In genomic region chr3:71290301-71290700, GRCh38 we compare ENCODE assay signal across 18 cellular contexts.
"Had no signal": no experiment of that assay in that cellular context is flagged by ENCODE, and none has a peak within 500 bp of the region (broad histone marks: within the 10 kb centered on the region; RNA-seq: fewer than 3 reads in every experiment).

No MANE protein-coding gene starts in this region.

- H3K27me3 ChIP-seq: breast epithelium, esophagus muscularis mucosa, sigmoid colon, tibial artery had no signal

- H3K9me3 Mint-ChIP-seq: activated CD4-positive, alpha-beta T cell treated with anti-CD3 and anti-CD28 coated beads, Interleukin-2, amount 10 ng/mL, durations not matched to agents 24 days and 14 days; activated naive CD4-positive, alpha-beta T cell treated with anti-CD3 and anti-CD28 coated beads for 36 hours had no signal

- H3K4me3 ChIP-seq: breast epithelium, coronary artery, esophagus muscularis mucosa, sigmoid colon, SK-N-MC, smooth muscle cell, tibial artery had no signal

- H3K36me3 ChIP-seq: breast epithelium, esophagus muscularis mucosa, sigmoid colon, tibial artery had no signal

- ATAC-seq: activated CD4-positive, CD25-positive, alpha-beta regulatory T cell treated with anti-CD3 and anti-CD28 coated beads, Interleukin-2, amount 50 U/mL, for 24 hours; stimulated activated naive CD8-positive, alpha-beta T cell treated with anti-CD3 and anti-CD28 coated beads, Interleukin-15, Interleukin-2, amounts not matched to agents 100 U/mL and 50 U/mL, for 24 hours had no signal

- DNase-seq: activated CD4-positive, alpha-beta T cell treated with anti-CD3 and anti-CD28 coated beads, Interleukin-2, amount 10 ng/mL, durations not matched to agents 24 days and 14 days; activated naive CD4-positive, alpha-beta T cell treated with anti-CD3 and anti-CD28 coated beads for 36 hours; activated T-cell treated with anti-CD3 and anti-CD28 coated beads, Interleukin-2, amount 50 U/mL, for 1 hour; glutamatergic neuron; hippocampal formation; mesenchymal stem cell; retina; sigmoid colon; stimulated activated CD4-positive, alpha-beta T cell treated with anti-CD3 and anti-CD28 coated beads, Interleukin-15, amount 100 ng/mL, for 24 hours; stimulated activated CD4-positive, alpha-beta T cell treated with anti-CD3 and anti-CD28 coated beads, Interleukin-2, amount 100 ng/mL, for 48 hours; stimulated activated naive CD8-positive, alpha-beta T cell treated with anti-CD3 and anti-CD28 coated beads, Interleukin-15, Interleukin-2, amounts not matched to agents 100 U/mL and 50 U/mL, for 24 hours; tibial artery had no signal

- H3K27ac Mint-ChIP-seq: activated CD4-positive, alpha-beta T cell treated with anti-CD3 and anti-CD28 coated beads, Interleukin-2, amount 10 ng/mL, durations not matched to agents 24 days and 14 days; activated naive CD4-positive, alpha-beta T cell treated with anti-CD3 and anti-CD28 coated beads for 36 hours had no signal

- H3K4me3 Mint-ChIP-seq: activated CD4-positive, alpha-beta T cell treated with anti-CD3 and anti-CD28 coated beads, Interleukin-2, amount 10 ng/mL, durations not matched to agents 24 days and 14 days; activated naive CD4-positive, alpha-beta T cell treated with anti-CD3 and anti-CD28 coated beads for 36 hours had no signal

- H3K9me3 ChIP-seq: breast epithelium, esophagus muscularis mucosa, sigmoid colon, tibial artery had no signal

- H3K4me1 ChIP-seq: breast epithelium, esophagus muscularis mucosa, sigmoid colon, tibial artery had no signal

- H3K27ac ChIP-seq: breast epithelium, coronary artery, esophagus muscularis mucosa, sigmoid colon, SK-N-MC, tibial artery had no signal
